ENCODE assay signal across 12 cellular contexts in genomic region chr4:45662996-45663395, GRCh38.
DNase-seq lines count a peak whose midpoint lies in the region; ATAC-seq, FAIRE-seq and TF ChIP-seq lines count a peak whose summit lies in the region.
"Had no signal": no experiment of that assay in that cellular context is flagged by ENCODE, and none has a peak within 500 bp of the region (broad histone marks: within the 10 kb centered on the region; RNA-seq: fewer than 3 reads in every experiment).

No MANE protein-coding gene starts in this region.

- no peaks in the 10 kb centered on the region for H3K27me3 ChIP-seq in lung (ENCODE audit: control insufficient read depth, insufficient read depth)
- H3K27me3 ChIP-seq: suprapubic skin had no signal

- TF ChIP-seq CTCF in choroid plexus epithelial cell (conservative IDR thresholded peaks at IDR 0.05; ENCODE audit: low read depth, low read length) (no peak), lung (IDR thresholded peaks at IDR 0.05; ENCODE audit: control extremely low read depth, extremely low read depth) (no peak)

- WGBS in lung, 2 donors: 27 to 47% methylated on average over 1 of the region's 1 CpG

- no peak for FAIRE-seq in RCC 7860 (lab: Jason Lieb, UNC)
- FAIRE-seq: colon had no signal

- peak; percentile 2 for DNase-seq in Caki2 (ENCODE audit: low read depth)
- peak; percentile 36 for DNase-seq in NCI-H2081 treated with DMSO at 0.1 percent for 48 hours (lab: John Stamatoyannopoulos, UW)
- peak; percentile 62 for DNase-seq in choroid plexus epithelial cell (ENCODE audit: low read depth)
- DNase-seq in lung (ENCODE audit: low spot score): peak; percentile 72
- no peak for DNase-seq in activated CD4-positive, alpha-beta T cell treated with anti-CD3 and anti-CD28 coated beads, Interleukin-2, amount 10 ng/mL, durations not matched to agents 24 days and 14 days
- no peak for DNase-seq in RCC 7860 (ENCODE audit: low spot score)
- DNase-seq: activated CD8-positive, alpha-beta memory T cell treated with anti-CD3 and anti-CD28 coated beads, Interleukin-2, amount 10 ng/mL, durations not matched to agents 7 days and 5 days; Caco-2 had no signal

- H3K9me3 Mint-ChIP-seq in activated CD4-positive, alpha-beta T cell treated with anti-CD3 and anti-CD28 coated beads, Interleukin-2, amount 10 ng/mL, durations not matched to agents 24 days and 14 days: no peaks in the 10 kb centered on the region

- no peaks in the 10 kb centered on the region for H3K36me3 ChIP-seq in lung (ENCODE audit: control insufficient read depth in 2 of 2, insufficient read depth in 2 of 2, low read length in 2 of 2)
- H3K36me3 ChIP-seq: suprapubic skin had no signal

- no peaks in the 10 kb centered on the region for H3K4me1 Mint-ChIP-seq in activated CD4-positive, alpha-beta T cell treated with anti-CD3 and anti-CD28 coated beads, Interleukin-2, amount 10 ng/mL, durations not matched to agents 24 days and 14 days
- H3K4me1 Mint-ChIP-seq: activated CD8-positive, alpha-beta memory T cell treated with anti-CD3 and anti-CD28 coated beads, Interleukin-2, amount 10 ng/mL, durations not matched to agents 7 days and 5 days had no signal

- H3K36me3 Mint-ChIP-seq in activated CD4-positive, alpha-beta T cell treated with anti-CD3 and anti-CD28 coated beads, Interleukin-2, amount 10 ng/mL, durations not matched to agents 24 days and 14 days (ENCODE audit: low read depth): no peaks in the 10 kb centered on the region
- H3K36me3 Mint-ChIP-seq: activated CD8-positive, alpha-beta memory T cell treated with anti-CD3 and anti-CD28 coated beads, Interleukin-2, amount 10 ng/mL, durations not matched to agents 7 days and 5 days had no signal

- H3K27ac ChIP-seq in lung (ENCODE audit: low read depth in 1 of 2, low read length in 1 of 2): no peak overlapping the region
- H3K27ac ChIP-seq: suprapubic skin had no signal

- no peak overlapping the region for H3K27ac Mint-ChIP-seq in activated CD4-positive, alpha-beta T cell treated with anti-CD3 and anti-CD28 coated beads, Interleukin-2, amount 10 ng/mL, durations not matched to agents 24 days and 14 days
- H3K27ac Mint-ChIP-seq: activated CD8-positive, alpha-beta memory T cell treated with anti-CD3 and anti-CD28 coated beads, Interleukin-2, amount 10 ng/mL, durations not matched to agents 7 days and 5 days had no signal

- H3K4me1 ChIP-seq in lung (ENCODE audit: control insufficient read depth in 2 of 2, insufficient read depth in 2 of 2, low read length in 2 of 2): peaks cover 0 to 5% of the 10 kb centered on the region in 2 donors
- H3K4me1 ChIP-seq: Caco-2, suprapubic skin had no signal

- no peaks in the 10 kb centered on the region for H3K9me3 ChIP-seq in lung (ENCODE audit: control insufficient read depth in 2 of 2, insufficient read depth in 1 of 2, low read length in 1 of 2)
- H3K9me3 ChIP-seq: Caco-2, suprapubic skin had no signal

- intact Hi-C loops in activated CD4-positive, alpha-beta T cell treated with anti-CD3 and anti-CD28 coated beads, Interleukin-2, amount 10 ng/mL, durations not matched to agents 24 days and 14 days (cut with micrococcal nuclease): no loop called here

- in situ Hi-C loops in Caki2 (cut with HindIII; ENCODE audit: low pct_unique_long_range_greater_than_20kb, low sequenced_read_pairs): no loop called here

- H3K4me3 Mint-ChIP-seq in activated CD4-positive, alpha-beta T cell treated with anti-CD3 and anti-CD28 coated beads, Interleukin-2, amount 10 ng/mL, durations not matched to agents 24 days and 14 days: no peak overlapping the region
- H3K4me3 Mint-ChIP-seq: activated CD8-positive, alpha-beta memory T cell treated with anti-CD3 and anti-CD28 coated beads, Interleukin-2, amount 10 ng/mL, durations not matched to agents 7 days and 5 days had no signal

- peak; percentile 73 for ATAC-seq in lung (ENCODE audit: insufficient read depth, low FRiP score)
- no peak for ATAC-seq in GM19452 (IDR thresholded peaks at IDR 0.05; ENCODE audit: unreplicated experiment)
- no peak for ATAC-seq in HG03571 (IDR thresholded peaks at IDR 0.05; ENCODE audit: unreplicated experiment)
- ATAC-seq: activated CD8-positive, alpha-beta memory T cell treated with anti-CD3 and anti-CD28 coated beads, Interleukin-2, amount 10 ng/mL, durations not matched to agents 7 days and 5 days had no signal

- H3K4me3 ChIP-seq in choroid plexus epithelial cell (ENCODE audit: low read depth, low read length) (no peak overlapping the region), lung (no peak overlapping the region)
- H3K4me3 ChIP-seq: suprapubic skin had no signal

- H3K27me3 Mint-ChIP-seq in activated CD4-positive, alpha-beta T cell treated with anti-CD3 and anti-CD28 coated beads, Interleukin-2, amount 10 ng/mL, durations not matched to agents 24 days and 14 days: no peaks in the 10 kb centered on the region
- H3K27me3 Mint-ChIP-seq: activated CD8-positive, alpha-beta memory T cell treated with anti-CD3 and anti-CD28 coated beads, Interleukin-2, amount 10 ng/mL, durations not matched to agents 7 days and 5 days had no signal

Comparison
In these comparisons a context has a peak if more than half of its experiments do, and no peak if none do; other contexts are left out.
1. DNase-seq: peak in Caki2 (single experiment), NCI-H2081 treated with DMSO at 0.1 percent for 48 hours (single experiment), choroid plexus epithelial cell (single experiment) and lung (single experiment); none in activated CD4-positive, alpha-beta T cell treated with anti-CD3 and anti-CD28 coated beads, Interleukin-2, amount 10 ng/mL, durations not matched to agents 24 days and 14 days (single experiment) and RCC 7860 (single experiment).